ENCODE assay signal across 1 cellular context in genomic region chr2:38148501-38148900, GRCh38.
A peak's percentile ranks its signal among the peaks of the same experiment; 100 is the strongest.
TF ChIP-seq lines count a peak whose summit lies in the region.

No MANE protein-coding gene starts in this region.

TF ChIP-seq in HepG2, 621 proteins besides CTCF, POLR2A, EP300 and RAD21 (continued from another document and continues in another):
- no peak for TF ChIP-seq TGIF2 (CRISPR knock-in tag; IDR thresholded peaks at IDR 0.05)
- no peak for TF ChIP-seq LBX2 (CRISPR knock-in tag; IDR thresholded peaks at IDR 0.05; ENCODE audit: borderline replicate concordance)
- TF ChIP-seq SP140L (CRISPR knock-in tag; IDR thresholded peaks at IDR 0.05; ENCODE audit: borderline replicate concordance) = 0 out of 2 replicates have a peak, but pooled peaks have one; percentile 68
- TF ChIP-seq ZSCAN31 (CRISPR knock-in tag; IDR thresholded peaks at IDR 0.05; ENCODE audit: low read depth) = no peak
- TF ChIP-seq ZNF556 (CRISPR knock-in tag; IDR thresholded peaks at IDR 0.05; ENCODE audit: borderline replicate concordance) = no peak
- TF ChIP-seq GABPA (IDR thresholded peaks at IDR 0.05; ENCODE audit: low read depth, low read length) = no peak
- no peak for TF ChIP-seq GABPA (CRISPR knock-in tag; IDR thresholded peaks at IDR 0.05; ENCODE audit: low read depth)
- TF ChIP-seq MXD3 (CRISPR knock-in tag; IDR thresholded peaks at IDR 0.05) = no peak
- no peak for TF ChIP-seq FOXA1 (IDR thresholded peaks at IDR 0.05)
- TF ChIP-seq FOXA1 (CRISPR knock-in tag; IDR thresholded peaks at IDR 0.05) = peak; percentile 65
- TF ChIP-seq POGK (CRISPR knock-in tag; conservative IDR thresholded peaks at IDR 0.05) = peak; percentile 68; the same call in 1 of the 2 replicates
- TF ChIP-seq ZNF704 (CRISPR knock-in tag; IDR thresholded peaks at IDR 0.05; ENCODE audit: borderline replicate concordance) = no peak
- no peak for TF ChIP-seq ZBTB39 (CRISPR knock-in tag; IDR thresholded peaks at IDR 0.05)
- no peak for TF ChIP-seq ZNF317 (CRISPR knock-in tag; IDR thresholded peaks at IDR 0.05)
- peak; percentile 97 for TF ChIP-seq ZNF644 (CRISPR knock-in tag; IDR thresholded peaks at IDR 0.05; ENCODE audit: low read depth)
- no peak for TF ChIP-seq NRL (CRISPR knock-in tag; IDR thresholded peaks at IDR 0.05; ENCODE audit: borderline replicate concordance)
- no peak for TF ChIP-seq ZNF136 (CRISPR knock-in tag; IDR thresholded peaks at IDR 0.05; ENCODE audit: low read depth)
- no peak for TF ChIP-seq ZNF567 (CRISPR knock-in tag; IDR thresholded peaks at IDR 0.05; ENCODE audit: borderline replicate concordance)
- no peak for TF ChIP-seq HDAC6 (IDR thresholded peaks at IDR 0.05; ENCODE audit: low read depth, low read length)
- peak; percentile 60; the same call in 1 of the 2 replicates for TF ChIP-seq ZBTB33 (CRISPR knock-in tag; IDR thresholded peaks at IDR 0.05)
- TF ChIP-seq NFKBIZ (CRISPR knock-in tag; IDR thresholded peaks at IDR 0.05) = no peak
- TF ChIP-seq TEF (CRISPR knock-in tag; IDR thresholded peaks at IDR 0.05) = no peak
- TF ChIP-seq ATM (IDR thresholded peaks at IDR 0.05; ENCODE audit: borderline replicate concordance) = no peak
- TF ChIP-seq ZNF333 (CRISPR knock-in tag; IDR thresholded peaks at IDR 0.05; ENCODE audit: borderline replicate concordance) = no peak
- no peak for TF ChIP-seq NAIF1 (CRISPR knock-in tag; IDR thresholded peaks at IDR 0.05; ENCODE audit: borderline replicate concordance)
- TF ChIP-seq GLI4 (CRISPR knock-in tag; IDR thresholded peaks at IDR 0.05; ENCODE audit: borderline replicate concordance) = no peak
- peak; percentile 79; the same call in 1 of the 2 replicates for TF ChIP-seq MIER3 (CRISPR knock-in tag; IDR thresholded peaks at IDR 0.05; ENCODE audit: borderline replicate concordance)
- no peak for TF ChIP-seq ZNF30 (CRISPR knock-in tag; IDR thresholded peaks at IDR 0.05)
- TF ChIP-seq ZNF597 (CRISPR knock-in tag; IDR thresholded peaks at IDR 0.05) = no peak
- no peak for TF ChIP-seq ZNF251 (CRISPR knock-in tag; IDR thresholded peaks at IDR 0.05)
- TF ChIP-seq ZNF616 (CRISPR knock-in tag; IDR thresholded peaks at IDR 0.05; ENCODE audit: low read depth) = no peak
- peak; percentile 100 for TF ChIP-seq CEBPB (IDR thresholded peaks at IDR 0.05; ENCODE audit: borderline replicate concordance, low read depth, low read length)
- peak; percentile 31; the same call in 1 of the 2 replicates for TF ChIP-seq ZMYM2 (CRISPR knock-in tag; IDR thresholded peaks at IDR 0.05)
- no peak for TF ChIP-seq RBM39 (IDR thresholded peaks at IDR 0.05; ENCODE audit: low read depth, low read length, poor library complexity, severe bottlenecking)
- TF ChIP-seq ZNF17 (CRISPR knock-in tag; IDR thresholded peaks at IDR 0.05) = no peak
- TF ChIP-seq ZNF256 (CRISPR knock-in tag; conservative IDR thresholded peaks at IDR 0.05) = 0 out of 2 replicates have a peak, but pooled peaks have one; percentile 37
- TF ChIP-seq HCFC1 (IDR thresholded peaks at IDR 0.05; ENCODE audit: low read depth, low read length) = no peak
- TF ChIP-seq ELF3 (CRISPR knock-in tag; IDR thresholded peaks at IDR 0.05) = 0 out of 2 replicates have a peak, but pooled peaks have one; percentile 18
- no peak for TF ChIP-seq GTF3A (CRISPR knock-in tag; conservative IDR thresholded peaks at IDR 0.05)
- TF ChIP-seq HMGXB4 (CRISPR knock-in tag; IDR thresholded peaks at IDR 0.05; ENCODE audit: borderline replicate concordance in 1 of 2, low read depth in 1 of 2) = no peak
- TF ChIP-seq FOXJ3 (CRISPR knock-in tag; IDR thresholded peaks at IDR 0.05; ENCODE audit: borderline replicate concordance) = peak; percentile 54; the same call in 1 of the 2 replicates
- no peak for TF ChIP-seq ZNF564 (CRISPR knock-in tag; IDR thresholded peaks at IDR 0.05)
- no peak for TF ChIP-seq MTF2 (CRISPR knock-in tag; IDR thresholded peaks at IDR 0.05; ENCODE audit: borderline replicate concordance)
- no peak for TF ChIP-seq MBD4 (IDR thresholded peaks at IDR 0.05; ENCODE audit: borderline replicate concordance, low read length)
- no peak for TF ChIP-seq NR0B2 (CRISPR knock-in tag; IDR thresholded peaks at IDR 0.05)
- TF ChIP-seq ZNF577 (CRISPR knock-in tag; IDR thresholded peaks at IDR 0.05; ENCODE audit: borderline replicate concordance, low read depth) = no peak
- no peak for TF ChIP-seq ZFX (CRISPR knock-in tag; IDR thresholded peaks at IDR 0.05; ENCODE audit: low read depth)
- TF ChIP-seq NFIC (IDR thresholded peaks at IDR 0.05; ENCODE audit: low read length) = peak; percentile 80
- no peak for TF ChIP-seq CBX1 (IDR thresholded peaks at IDR 0.05; ENCODE audit: low read depth)
- TF ChIP-seq RARA (CRISPR knock-in tag; IDR thresholded peaks at IDR 0.05) = peak; percentile 61; the same call in 1 of the 2 replicates
- TF ChIP-seq RELA (CRISPR knock-in tag; IDR thresholded peaks at IDR 0.05) = no peak
- TF ChIP-seq SIX1 (CRISPR knock-in tag; IDR thresholded peaks at IDR 0.05; ENCODE audit: borderline replicate concordance) = no peak
- 0 out of 2 replicates have a peak, but pooled peaks have one; percentile 20 for TF ChIP-seq ZNF609 (CRISPR knock-in tag; IDR thresholded peaks at IDR 0.05; ENCODE audit: borderline replicate concordance)
